26 cellular contexts compared by ENCODE assay signal in genomic region chr5:52428977-52429474, GRCh38.
"Had no signal": no experiment of that assay in that cellular context is flagged by ENCODE, and none has a peak within 500 bp of the region (broad histone marks: within the 10 kb centered on the region; RNA-seq: fewer than 3 reads in every experiment).

No MANE protein-coding gene starts in this region.

- FAIRE-seq: HTR-8/SVneo, K562, RCC 7860 had no signal

- H3K9ac ChIP-seq: KMS-11 had no signal

- ATAC-seq: K562 had no signal

- H3K27me3 ChIP-seq: SJSA1 had no signal

- H3K36me3 ChIP-seq: SJSA1 had no signal

- H3K4me1 ChIP-seq: SJSA1 had no signal

- H3K4me2 ChIP-seq: KMS-11 had no signal

- H3K4me3 ChIP-seq: K562, SJSA1, SK-N-MC had no signal

- DNase-seq: Kasumi-1, MM.1S, MV-4-11, NCI-H1092, NCI-H1105 treated with DMSO at 0.1 percent for 48 hours, NCI-H1417 treated with DMSO at 0.1 percent for 48 hours, NCI-H146, NCI-H1694 treated with DMSO at 0.1 percent for 48 hours, NCI-H1930, NCI-H2081, NCI-H2107, NCI-H2227 treated with DMSO at 0.1 percent for 48 hours, NCI-H524, NCI-H526 treated with DMSO at 0.1 percent for 48 hours, NCI-H748 treated with DMSO at 0.1 percent for 48 hours, Right ventricle myocardium superior, RPMI8226, SIG-M5, SW 1271 had no signal

- H3K27ac ChIP-seq: HL-60, KMS-11, SJSA1, SK-N-MC had no signal
